Comparison of ENCODE assay signal across 8 cellular contexts in the genomic region with DNA sequence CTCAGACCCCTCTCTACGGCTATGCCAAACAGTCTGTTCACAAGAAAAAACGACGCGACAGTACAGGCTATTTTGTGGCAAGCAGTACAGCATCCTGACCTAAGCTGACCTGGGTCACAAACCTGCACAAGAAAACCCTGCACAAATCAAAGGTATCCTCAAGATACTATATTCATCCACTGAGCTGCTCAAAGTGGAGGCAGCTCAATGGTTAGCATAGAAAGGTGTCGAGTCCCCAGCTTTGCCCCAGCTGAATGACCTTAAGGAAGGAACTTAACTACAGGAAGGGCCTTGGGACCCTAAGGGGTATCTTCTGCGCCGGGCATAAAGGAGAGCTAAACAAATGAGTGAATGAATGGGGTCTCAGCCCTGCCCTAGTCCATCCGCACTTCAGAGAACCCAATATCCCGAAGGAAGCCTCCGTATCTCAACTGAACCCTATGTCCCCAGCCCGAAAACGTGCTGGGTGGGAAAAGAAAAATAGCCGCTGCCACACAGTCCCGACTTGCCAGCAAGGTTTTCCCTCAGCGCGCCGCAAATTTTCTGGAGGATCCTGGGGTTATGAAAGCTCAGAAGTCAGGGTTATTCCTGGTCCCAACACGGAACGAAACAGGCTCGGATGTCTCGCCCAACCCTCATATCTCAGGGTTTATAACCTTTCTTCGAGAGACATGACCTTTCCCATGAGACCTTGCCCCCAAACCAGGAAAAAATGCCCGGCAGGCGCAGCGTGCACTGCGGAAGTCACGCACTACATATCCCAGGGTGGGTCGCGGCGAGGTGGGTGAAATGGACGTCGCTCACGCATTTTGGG. TPM values are rescaled to one million over a fixed set of nuclear protein-coding genes. Genes with fewer than 3 reads are reported as not detected.
DNase-seq lines count a peak whose midpoint lies in the region; ATAC-seq and TF ChIP-seq lines count a peak whose summit lies in the region.

A gene with protein sequence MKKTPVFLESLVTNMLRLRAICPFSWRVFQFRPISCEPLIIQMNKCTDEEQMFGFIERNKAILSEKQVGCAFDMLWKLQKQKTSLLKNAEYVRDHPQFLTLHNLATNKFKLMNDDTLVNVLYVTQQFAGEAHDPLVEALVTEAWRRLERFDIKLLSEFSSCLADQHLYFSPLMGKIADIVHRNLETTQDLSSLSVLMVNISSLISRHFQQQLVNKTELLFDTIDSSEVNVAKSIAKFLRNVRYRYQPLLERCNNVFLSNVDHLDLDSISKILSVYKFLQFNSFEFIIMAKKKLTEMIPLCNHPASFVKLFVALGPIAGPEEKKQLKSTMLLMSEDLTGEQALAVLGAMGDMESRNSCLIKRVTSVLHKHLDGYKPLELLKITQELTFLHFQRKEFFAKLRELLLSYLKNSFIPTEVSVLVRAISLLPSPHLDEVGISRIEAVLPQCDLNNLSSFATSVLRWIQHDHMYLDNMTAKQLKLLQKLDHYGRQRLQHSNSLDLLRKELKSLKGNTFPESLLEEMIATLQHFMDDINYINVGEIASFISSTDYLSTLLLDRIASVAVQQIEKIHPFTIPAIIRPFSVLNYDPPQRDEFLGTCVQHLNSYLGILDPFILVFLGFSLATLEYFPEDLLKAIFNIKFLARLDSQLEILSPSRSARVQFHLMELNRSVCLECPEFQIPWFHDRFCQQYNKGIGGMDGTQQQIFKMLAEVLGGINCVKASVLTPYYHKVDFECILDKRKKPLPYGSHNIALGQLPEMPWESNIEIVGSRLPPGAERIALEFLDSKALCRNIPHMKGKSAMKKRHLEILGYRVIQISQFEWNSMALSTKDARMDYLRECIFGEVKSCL (minus strand): TSS at position 706 of the 814 bp plus-strand sequence. CDS start 1,836 bp downstream, outside the sequence.

- H4K20me1 ChIP-seq in BLaER1: no peaks in the 10 kb centered on the region

- intact Hi-C loops in right lobe of liver (cut with DNase I): no loop called here

- H3K27ac ChIP-seq in BLaER1 (peak within 1 kb of the TSS; percentile 66), right lobe of liver (peak within 1 kb of the TSS; percentile 61 to 73 (median 64))

- ATAC-seq in GM19351 (IDR thresholded peaks at IDR 0.05; ENCODE audit: unreplicated experiment) (peak; percentile 98), HG03521 (IDR thresholded peaks at IDR 0.05; ENCODE audit: unreplicated experiment) (peak; percentile 100), right lobe of liver (peak; percentile 99 to 100 (median 100))

- H3K4me1 ChIP-seq in BLaER1 (peaks cover 27% of the 10 kb centered on the region), right lobe of liver (peaks cover 0 to 8% (median 0%) of the 10 kb centered on the region in 4 donors)

- peak within 1 kb of the TSS; percentile 77 for H3K9ac ChIP-seq in BLaER1

- H3K9me3 ChIP-seq in BLaER1: 0 out of 2 replicates have a peak, but pooled peaks cover 3% of the 10 kb centered on the region
- H3K9me3 ChIP-seq in right lobe of liver: no peaks in the 10 kb centered on the region

- peak within 1 kb of the TSS; percentile 81 for H3K4me2 ChIP-seq in BLaER1

- TF ChIP-seq POLR2A in right lobe of liver (IDR thresholded peaks at IDR 0.05): peak; percentile 18

- no peak for TF ChIP-seq CTCF in right lobe of liver (IDR thresholded peaks at IDR 0.05)

- 0% methylated on average over 33 of the region's 33 CpGs for WGBS in right lobe of liver (ENCODE audit: insufficient coverage, low coverage, low lambda C conversion rate, missing lambda C conversion rate)

- H3K36me3 ChIP-seq in BLaER1: peaks cover 3% of the 10 kb centered on the region; the same call in 1 of the 2 replicates
- H3K36me3 ChIP-seq in right lobe of liver: no peaks in the 10 kb centered on the region

- H3K27me3 ChIP-seq in BLaER1: no peaks in the 10 kb centered on the region
- no peaks in the 10 kb centered on the region for H3K27me3 ChIP-seq in right lobe of liver

- H3K4me3 ChIP-seq in BLaER1: peak within 1 kb of the TSS; percentile 81
- peak within 1 kb of the TSS; percentile 64 to 89 (median 83) for H3K4me3 ChIP-seq in right lobe of liver

- DNase-seq in NCI-H774 (lab: John Stamatoyannopoulos, UW): peak; percentile 88
- peak; percentile 84 to 85 for DNase-seq in activated CD4-positive, alpha-beta T cell treated with anti-CD3 and anti-CD28 coated beads, Interleukin-2, amount 50 U/mL, for 4 hours
- DNase-seq in dermis microvascular lymphatic vessel endothelial cell (ENCODE audit: low read depth in 2 of 2): peak; percentile 76 to 87
- DNase-seq in right lobe of liver: peak; percentile 93 to 97 (median 96)
- DNase-seq in stimulated activated CD4-positive, alpha-beta T cell treated with anti-CD3 and anti-CD28 coated beads, Interleukin-4, amount 100 ng/mL, for 4 hours: peak; percentile 82 to 88

RNA-seq across cellular contexts. Expression of the gene that starts here (rescaled TPM):
- total RNA-seq in dermis microvascular lymphatic vessel endothelial cell (13.0 and 14.0 TPM in 2 replicates), right lobe of liver (10 to 100 TPM; 11.6 to 21.1 (median 13.4) TPM)

Comparison
In these comparisons a context has a peak if more than half of its experiments do, and no peak if none do; other contexts are left out.
1. Peak in every context shown above with its lines: DNase-seq, ATAC-seq, H3K4me3 ChIP-seq and H3K27ac ChIP-seq.